ENCODE assay signal across 13 cellular contexts in the genomic region with DNA sequence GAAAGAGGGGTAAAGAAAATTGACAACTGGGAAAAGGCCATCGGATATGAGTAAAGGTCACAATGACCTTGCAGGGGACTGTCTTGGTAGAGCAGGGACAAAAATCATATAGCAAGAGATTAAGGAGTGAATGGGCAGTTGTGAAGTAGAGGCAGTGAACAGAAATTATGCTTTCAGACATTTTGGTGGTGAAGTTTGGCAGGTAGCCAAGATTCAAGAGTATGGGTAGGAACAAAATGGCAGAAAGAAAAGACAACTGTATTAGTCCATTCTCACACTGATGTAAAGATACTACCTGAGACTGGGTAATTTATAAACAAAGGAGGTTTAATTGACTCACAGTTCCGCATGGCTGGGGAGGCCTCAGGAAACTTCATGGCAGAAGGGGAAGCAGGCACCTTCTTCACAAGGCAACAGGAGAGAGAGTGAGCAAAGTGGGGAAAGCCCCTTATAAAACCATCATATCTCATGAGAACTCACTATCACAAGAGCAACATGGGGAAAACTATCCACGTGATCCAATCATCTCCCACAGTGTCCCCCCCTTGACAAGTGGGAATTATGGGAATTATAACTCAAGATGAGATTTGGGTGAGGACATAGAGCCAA.
A peak's percentile ranks its signal among the peaks of the same experiment; 100 is the strongest.
DNase-seq lines count a peak whose midpoint lies in the region; ATAC-seq and TF ChIP-seq lines count a peak whose summit lies in the region.
"Had no signal": no experiment of that assay in that cellular context is flagged by ENCODE, and none has a peak within 500 bp of the region (broad histone marks: within the 10 kb centered on the region; RNA-seq: fewer than 3 reads in every experiment).

No MANE protein-coding gene starts in this region.

- no peaks in the 10 kb centered on the region for H3K27me3 ChIP-seq in thyroid gland
- H3K27me3 ChIP-seq: SJCRH30 had no signal

- H3K27ac ChIP-seq in thyroid gland = peak overlapping the region in 2 of 3 donors; percentile 6 to 15
- H3K27ac ChIP-seq: SJCRH30 had no signal

- no peak for TF ChIP-seq CTCF in thyroid gland (IDR thresholded peaks at IDR 0.05)

- no peaks in the 10 kb centered on the region for H3K36me3 ChIP-seq in thyroid gland
- H3K36me3 ChIP-seq: SJCRH30 had no signal

- H3K4me1 ChIP-seq in thyroid gland = peaks cover 11 to 26% of the 10 kb centered on the region in 2 donors
- H3K4me1 ChIP-seq: SJCRH30 had no signal

- intact Hi-C loops in thyroid gland (cut with DNase I) = no loop called here

- no peak for ATAC-seq in HG03045 (IDR thresholded peaks at IDR 0.05; ENCODE audit: unreplicated experiment)

- no peak for TF ChIP-seq RAD21 in Ishikawa (IDR thresholded peaks at IDR 0.05; ENCODE audit: low read depth)

- no peak for TF ChIP-seq EP300 in Ishikawa (IDR thresholded peaks at IDR 0.05; ENCODE audit: borderline replicate concordance)

- H3K4me3 ChIP-seq in thyroid gland (replicated peaks in 1 of 3) = no peak overlapping the region
- H3K4me3 ChIP-seq: SJCRH30 had no signal

- peak; percentile 17 for DNase-seq in NCI-H748 (lab: John Stamatoyannopoulos, UW; ENCODE audit: unreplicated experiment)
- no peak for DNase-seq in NCI-H748 treated with DMSO at 0.1 percent for 48 hours (lab: John Stamatoyannopoulos, UW)
- peak; percentile 42 for DNase-seq in NCI-H69 (lab: John Stamatoyannopoulos, UW)
- no peak for DNase-seq in thyroid gland
- DNase-seq in activated CD4-positive, alpha-beta T cell treated with anti-CD3 and anti-CD28 coated beads, Interleukin-2, amount 50 U/mL, for 48 hours = no peak
- DNase-seq: CD4-positive, alpha-beta memory T cell; H9; NCI-H1092; NCI-H187 treated with DMSO at 0.1 percent for 48 hours; NCI-H2227 treated with DMSO at 0.1 percent for 48 hours had no signal

- TF ChIP-seq POLR2A in thyroid gland (IDR thresholded peaks at IDR 0.05) = no peak

- WGBS in thyroid gland, 2 donors = 89 to 94% methylated on average over 3 of the region's 3 CpGs

- H3K9me3 ChIP-seq in thyroid gland = no peaks in the 10 kb centered on the region
- H3K9me3 ChIP-seq: SJCRH30 had no signal

TF ChIP-seq in Ishikawa, 13 proteins besides CTCF, POLR2A, EP300 and RAD21:
- TF ChIP-seq TAF1 (IDR thresholded peaks at IDR 0.05; ENCODE audit: low read depth) (no peak), NFIC (IDR thresholded peaks at IDR 0.05) (peak; percentile 60)

Comparison
In these comparisons a context has a peak if more than half of its experiments do, and no peak if none do; other contexts are left out.
1. DNase-seq: peak in NCI-H748 (single experiment) and NCI-H69 (single experiment); none in NCI-H748 treated with DMSO at 0.1 percent for 48 hours (single experiment), thyroid gland (0 of 2) and activated CD4-positive, alpha-beta T cell treated with anti-CD3 and anti-CD28 coated beads, Interleukin-2, amount 50 U/mL, for 48 hours (0 of 2).